Comparison of ENCODE assay signal across 8 cellular contexts in the genomic region with DNA sequence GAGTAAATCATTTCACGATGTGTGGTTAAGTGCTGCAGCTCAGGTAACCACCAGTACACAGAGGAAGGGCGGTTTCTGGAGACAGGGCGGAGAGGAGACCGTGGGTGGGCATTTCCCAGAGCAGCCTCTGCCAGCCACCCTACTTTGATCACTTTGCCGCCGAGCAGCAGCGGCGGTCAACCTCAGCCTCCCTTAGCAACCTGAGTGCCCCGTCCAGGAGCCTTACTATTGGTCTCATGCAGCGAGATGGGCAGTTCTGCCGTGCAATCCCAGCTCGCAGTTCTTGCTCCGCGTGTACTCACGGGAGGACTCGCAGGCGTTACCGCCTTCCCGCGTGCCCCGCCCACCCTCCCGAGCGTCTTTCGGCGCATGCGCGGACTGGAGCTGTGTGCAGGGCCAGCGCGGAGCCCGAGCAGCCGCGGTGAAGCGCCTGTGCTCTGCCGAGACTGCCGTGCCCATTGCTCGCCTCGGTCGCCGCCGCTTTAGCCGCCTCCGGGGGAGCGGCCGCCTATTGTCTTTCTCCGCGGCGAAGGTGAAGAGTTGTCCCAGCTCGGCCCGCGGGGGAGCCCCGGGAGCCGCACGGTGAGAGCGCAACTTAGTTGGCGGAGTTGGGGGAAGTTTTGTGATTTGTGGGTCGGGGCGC. TPM values are rescaled to one million over a fixed set of nuclear protein-coding genes. Genes with fewer than 3 reads are reported as not detected.
DNase-seq lines count a peak whose midpoint lies in the region; ATAC-seq and TF ChIP-seq lines count a peak whose summit lies in the region.

A gene with protein sequence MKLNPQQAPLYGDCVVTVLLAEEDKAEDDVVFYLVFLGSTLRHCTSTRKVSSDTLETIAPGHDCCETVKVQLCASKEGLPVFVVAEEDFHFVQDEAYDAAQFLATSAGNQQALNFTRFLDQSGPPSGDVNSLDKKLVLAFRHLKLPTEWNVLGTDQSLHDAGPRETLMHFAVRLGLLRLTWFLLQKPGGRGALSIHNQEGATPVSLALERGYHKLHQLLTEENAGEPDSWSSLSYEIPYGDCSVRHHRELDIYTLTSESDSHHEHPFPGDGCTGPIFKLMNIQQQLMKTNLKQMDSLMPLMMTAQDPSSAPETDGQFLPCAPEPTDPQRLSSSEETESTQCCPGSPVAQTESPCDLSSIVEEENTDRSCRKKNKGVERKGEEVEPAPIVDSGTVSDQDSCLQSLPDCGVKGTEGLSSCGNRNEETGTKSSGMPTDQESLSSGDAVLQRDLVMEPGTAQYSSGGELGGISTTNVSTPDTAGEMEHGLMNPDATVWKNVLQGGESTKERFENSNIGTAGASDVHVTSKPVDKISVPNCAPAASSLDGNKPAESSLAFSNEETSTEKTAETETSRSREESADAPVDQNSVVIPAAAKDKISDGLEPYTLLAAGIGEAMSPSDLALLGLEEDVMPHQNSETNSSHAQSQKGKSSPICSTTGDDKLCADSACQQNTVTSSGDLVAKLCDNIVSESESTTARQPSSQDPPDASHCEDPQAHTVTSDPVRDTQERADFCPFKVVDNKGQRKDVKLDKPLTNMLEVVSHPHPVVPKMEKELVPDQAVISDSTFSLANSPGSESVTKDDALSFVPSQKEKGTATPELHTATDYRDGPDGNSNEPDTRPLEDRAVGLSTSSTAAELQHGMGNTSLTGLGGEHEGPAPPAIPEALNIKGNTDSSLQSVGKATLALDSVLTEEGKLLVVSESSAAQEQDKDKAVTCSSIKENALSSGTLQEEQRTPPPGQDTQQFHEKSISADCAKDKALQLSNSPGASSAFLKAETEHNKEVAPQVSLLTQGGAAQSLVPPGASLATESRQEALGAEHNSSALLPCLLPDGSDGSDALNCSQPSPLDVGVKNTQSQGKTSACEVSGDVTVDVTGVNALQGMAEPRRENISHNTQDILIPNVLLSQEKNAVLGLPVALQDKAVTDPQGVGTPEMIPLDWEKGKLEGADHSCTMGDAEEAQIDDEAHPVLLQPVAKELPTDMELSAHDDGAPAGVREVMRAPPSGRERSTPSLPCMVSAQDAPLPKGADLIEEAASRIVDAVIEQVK (N-terminal part only) (plus strand): TSS at position 387 of the 643 bp plus-strand sequence. CDS start 105,118 bp downstream, outside the sequence.

- peak within 1 kb of the TSS; percentile 80 for H3K4me3 ChIP-seq in GM06990 (replicated peaks; ENCODE audit: low read depth, low read length)
- H3K4me3 ChIP-seq in NB4 (ENCODE audit: low read depth, low read length), result peak within 1 kb of the TSS; percentile 74

- peak within 1 kb of the TSS; percentile 91 for H3K4me3 Mint-ChIP-seq in activated naive CD4-positive, alpha-beta T cell treated with anti-CD3 and anti-CD28 coated beads for 36 hours

- no peaks in the 10 kb centered on the region for H3K27me3 ChIP-seq in GM06990 (replicated peaks; ENCODE audit: control insufficient read depth, insufficient read depth, low read length)

- peaks cover 2% of the 10 kb centered on the region for H3K36me3 Mint-ChIP-seq in activated naive CD4-positive, alpha-beta T cell treated with anti-CD3 and anti-CD28 coated beads for 36 hours (ENCODE audit: low read depth)

- H3K4me1 Mint-ChIP-seq in activated naive CD4-positive, alpha-beta T cell treated with anti-CD3 and anti-CD28 coated beads for 36 hours (ENCODE audit: low read depth), result peaks cover 52% of the 10 kb centered on the region

- intact Hi-C loops in activated naive CD4-positive, alpha-beta T cell treated with anti-CD3 and anti-CD28 coated beads for 36 hours (cut with micrococcal nuclease), result loop anchor here (1.0 kb wide), 5 partner anchors 22 to 62 kb away; no protein-coding TSS in a partner anchor

- TF ChIP-seq POLR2A in NB4 (IDR thresholded peaks at IDR 0.05; ENCODE audit: extremely low read depth, insufficient read length), result peak; percentile 76

- peak; percentile 82 for ATAC-seq in HG02571 (IDR thresholded peaks at IDR 0.05; ENCODE audit: unreplicated experiment)

- no peaks in the 10 kb centered on the region for H3K9me3 Mint-ChIP-seq in activated naive CD4-positive, alpha-beta T cell treated with anti-CD3 and anti-CD28 coated beads for 36 hours

- no peaks in the 10 kb centered on the region for H3K36me3 ChIP-seq in GM06990 (ENCODE audit: control insufficient read depth, insufficient read depth, low read length)

- H3K27me3 Mint-ChIP-seq in activated naive CD4-positive, alpha-beta T cell treated with anti-CD3 and anti-CD28 coated beads for 36 hours (ENCODE audit: low read depth), result no peaks in the 10 kb centered on the region

- H3K27ac Mint-ChIP-seq in activated naive CD4-positive, alpha-beta T cell treated with anti-CD3 and anti-CD28 coated beads for 36 hours, result peak within 1 kb of the TSS; percentile 90

- DNase-seq in GM06990 (ENCODE audit: extremely low read depth, insufficient read length) (peak; percentile 94), NB4 (ENCODE audit: low read depth) (peak; percentile 99), SK-N-DZ (ENCODE audit: low spot score) (peak; percentile 99), globus pallidus (ENCODE audit: low spot score) (peak; percentile 91), nucleus accumbens (lab: John Stamatoyannopoulos, UW) (peak; percentile 33 to 95 (median 83)), superior temporal gyrus (ENCODE audit: extremely low spot score) (peak; percentile 82)
- DNase-seq in activated naive CD4-positive, alpha-beta T cell treated with anti-CD3 and anti-CD28 coated beads for 36 hours, result peak; percentile 97

- TF ChIP-seq CTCF in GM06990 (IDR thresholded peaks at IDR 0.05; ENCODE audit: insufficient read depth, low read length, poor library complexity, severe bottlenecking) (no peak), NB4 (IDR thresholded peaks at IDR 0.05; ENCODE audit: low read depth, low read length) (no peak)

- CTCF ChIA-PET in activated naive CD4-positive, alpha-beta T cell treated with anti-CD3 and anti-CD28 coated beads for 36 hours (lab: Charles Lee), result interaction anchor here (0.8 to 4.8 kb wide), 8 partner anchors 20 to 313 kb away, joined by 3 to 30 read pairs (median 4); no protein-coding TSS in a partner anchor

RNA-seq across cellular contexts. Expression of the gene that starts here (rescaled TPM):
- polyA plus RNA-seq in SK-N-DZ (2014; cell fraction: cytosol; rRNA removed), result 8.3 and 8.5 TPM in 2 replicates
- 8.4 and 11.5 TPM in 2 replicates for polyA plus RNA-seq in SK-N-DZ (2014; cell fraction: nucleus; rRNA removed)
- total RNA-seq in activated naive CD4-positive, alpha-beta T cell treated with anti-CD3 and anti-CD28 coated beads for 36 hours, result 10 to 100 TPM; 79.4 to 83.2 TPM

Comparison
In these comparisons a context has a peak if more than half of its experiments do, and no peak if none do; other contexts are left out.
1. Peak in every context shown above with its lines: DNase-seq, ATAC-seq and H3K4me3 ChIP-seq.